In the genomic region with DNA sequence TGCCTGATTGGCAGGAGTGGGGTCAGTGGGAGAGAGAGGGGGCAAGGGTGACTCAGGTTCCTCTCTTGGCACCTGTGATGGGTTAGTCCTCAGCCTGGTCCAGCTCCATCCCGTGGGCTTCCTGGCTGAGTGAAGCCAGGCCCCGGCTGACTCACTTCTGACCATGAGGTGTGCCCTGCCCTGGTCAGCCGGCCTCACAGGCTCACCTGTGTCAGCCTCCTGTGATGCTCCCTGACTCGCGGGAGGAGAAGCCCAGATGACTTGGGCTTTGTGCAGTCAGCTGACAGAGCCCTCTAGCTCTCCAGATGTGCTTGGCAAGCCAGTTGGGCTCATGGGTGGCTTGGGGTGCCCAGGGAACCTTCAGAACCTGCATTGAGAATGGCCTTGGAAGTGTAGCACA, we compare ENCODE assay signal across 11 cellular contexts. TPM values are rescaled to one million over a fixed set of nuclear protein-coding genes. Genes with fewer than 3 reads are reported as not detected.
A peak's percentile ranks its signal among the peaks of the same experiment; 100 is the strongest.
DNase-seq lines count a peak whose midpoint lies in the region; ATAC-seq lines count a peak whose summit lies in the region.
"Had no signal": no experiment of that assay in that cellular context is flagged by ENCODE, and none has a peak within 500 bp of the region (broad histone marks: within the 10 kb centered on the region; RNA-seq: fewer than 3 reads in every experiment).

No MANE protein-coding gene starts in this region.

- H3K36me3 Mint-ChIP-seq in activated T-helper 1 cell treated with anti-CD3 and anti-CD28 coated beads, Interleukin-12 subunit alpha, Interleukin-12 subunit beta, Interleukin-2, Interleukin-4 antibody, amounts not matched to agents 30 ng/mL and 10 ng/mL and 1 ng/mL, durations not matched to agents 14 hours and 24 hours and 36 hours (ENCODE audit: low read depth), result peaks cover 8% of the 10 kb centered on the region
- H3K36me3 Mint-ChIP-seq: naive thymus-derived CD8-positive, alpha-beta T cell had no signal

- peak overlapping the region; percentile 40 for H3K4me3 Mint-ChIP-seq in activated T-helper 1 cell treated with anti-CD3 and anti-CD28 coated beads, Interleukin-12 subunit alpha, Interleukin-12 subunit beta, Interleukin-2, Interleukin-4 antibody, amounts not matched to agents 30 ng/mL and 10 ng/mL and 1 ng/mL, durations not matched to agents 14 hours and 24 hours and 36 hours
- H3K4me3 Mint-ChIP-seq: naive thymus-derived CD8-positive, alpha-beta T cell had no signal

- peak; percentile 71 for DNase-seq in activated effector memory CD4-positive, alpha-beta T cell treated with anti-CD3 and anti-CD28 coated beads, Interleukin-2, amount 50 U/mL, for 16 hours
- DNase-seq in activated effector memory CD4-positive, alpha-beta T cell treated with Interleukin-2 at 50 U/mL for 16 hours, result no peak
- DNase-seq in activated T-helper 1 cell treated with anti-CD3 and anti-CD28 coated beads, Interleukin-12 subunit alpha, Interleukin-12 subunit beta, Interleukin-2, Interleukin-4 antibody, amounts not matched to agents 30 ng/mL and 10 ng/mL and 1 ng/mL, durations not matched to agents 14 hours and 24 hours and 36 hours (ENCODE audit: low spot score), result no peak
- no peak for DNase-seq in DMS153 treated with DMSO at 0.1 percent for 48 hours (lab: John Stamatoyannopoulos, UW; ENCODE audit: unreplicated experiment)
- no peak for DNase-seq in OCI-M1 (lab: John Stamatoyannopoulos, UW)
- DNase-seq: NCI-H1048, upper lobe of right lung had no signal

- no peak overlapping the region for H3K4me3 ChIP-seq in skin epidermis
- H3K4me3 ChIP-seq: upper lobe of right lung had no signal

- H3K27ac Mint-ChIP-seq in activated T-helper 1 cell treated with anti-CD3 and anti-CD28 coated beads, Interleukin-12 subunit alpha, Interleukin-12 subunit beta, Interleukin-2, Interleukin-4 antibody, amounts not matched to agents 30 ng/mL and 10 ng/mL and 1 ng/mL, durations not matched to agents 14 hours and 24 hours and 36 hours, result peak overlapping the region; percentile 94

- peaks cover 7% of the 10 kb centered on the region for H3K9me3 Mint-ChIP-seq in activated T-helper 1 cell treated with anti-CD3 and anti-CD28 coated beads, Interleukin-12 subunit alpha, Interleukin-12 subunit beta, Interleukin-2, Interleukin-4 antibody, amounts not matched to agents 30 ng/mL and 10 ng/mL and 1 ng/mL, durations not matched to agents 14 hours and 24 hours and 36 hours

- ATAC-seq in HG02678 (IDR thresholded peaks at IDR 0.05; ENCODE audit: unreplicated experiment) (peak; percentile 11), GM19324 (IDR thresholded peaks at IDR 0.05; ENCODE audit: low FRiP score, unreplicated experiment) (no peak)

- intact Hi-C loops in activated T-helper 1 cell treated with anti-CD3 and anti-CD28 coated beads, Interleukin-12 subunit alpha, Interleukin-12 subunit beta, Interleukin-2, Interleukin-4 antibody, amounts not matched to agents 30 ng/mL and 10 ng/mL and 1 ng/mL, durations not matched to agents 14 hours and 24 hours and 36 hours (cut with micrococcal nuclease), result loop anchor here (1.0 to 5.0 kb wide), 11 partner anchors 8 to 1494 kb away; a partner anchor contains a TSS

- H3K4me1 Mint-ChIP-seq in activated T-helper 1 cell treated with anti-CD3 and anti-CD28 coated beads, Interleukin-12 subunit alpha, Interleukin-12 subunit beta, Interleukin-2, Interleukin-4 antibody, amounts not matched to agents 30 ng/mL and 10 ng/mL and 1 ng/mL, durations not matched to agents 14 hours and 24 hours and 36 hours (ENCODE audit: low read depth), result peaks cover 56% of the 10 kb centered on the region

- no peaks in the 10 kb centered on the region for H3K27me3 Mint-ChIP-seq in activated T-helper 1 cell treated with anti-CD3 and anti-CD28 coated beads, Interleukin-12 subunit alpha, Interleukin-12 subunit beta, Interleukin-2, Interleukin-4 antibody, amounts not matched to agents 30 ng/mL and 10 ng/mL and 1 ng/mL, durations not matched to agents 14 hours and 24 hours and 36 hours (ENCODE audit: insufficient read depth)
- H3K27me3 Mint-ChIP-seq: naive thymus-derived CD8-positive, alpha-beta T cell had no signal

- peak overlapping the region in 15 of 21 experiments; percentile 2 to 79 (median 37) for H3K27ac ChIP-seq in skin epidermis
- H3K27ac ChIP-seq: upper lobe of right lung had no signal

RNA-seq across cellular contexts. Expression of a gene that starts 16.0 kb away (rescaled TPM):
- 155 and 157 TPM in 2 replicates for total RNA-seq in activated T-helper 1 cell treated with anti-CD3 and anti-CD28 coated beads, Interleukin-12 subunit alpha, Interleukin-12 subunit beta, Interleukin-2, Interleukin-4 antibody, amounts not matched to agents 30 ng/mL and 10 ng/mL and 1 ng/mL, durations not matched to agents 14 hours and 24 hours and 36 hours
